ENCODE assay signal across 11 cellular contexts in the genomic region with DNA sequence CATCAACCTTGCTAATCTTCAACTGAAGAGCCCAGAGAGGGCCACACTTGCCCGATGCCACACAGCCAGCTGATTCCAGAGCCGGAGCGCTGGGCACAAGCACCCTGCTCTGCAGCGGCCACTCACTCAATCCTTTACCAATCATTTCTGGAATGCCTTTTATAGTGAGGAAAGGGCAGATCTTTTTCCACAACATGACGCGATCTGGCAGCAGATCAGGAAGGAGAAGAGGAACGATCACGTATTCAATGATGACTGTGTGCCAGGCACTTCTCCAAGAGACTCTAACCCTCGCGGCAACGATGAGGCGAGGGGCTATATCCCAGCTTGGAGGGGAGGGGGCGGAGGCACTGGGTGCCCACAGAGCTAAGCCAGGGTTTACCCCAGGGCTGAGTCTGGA.
"Had no signal": no experiment of that assay in that cellular context is flagged by ENCODE, and none has a peak within 500 bp of the region (broad histone marks: within the 10 kb centered on the region; RNA-seq: fewer than 3 reads in every experiment).

No MANE protein-coding gene starts in this region.

- H3K27ac Mint-ChIP-seq: activated naive CD8-positive, alpha-beta T cell treated with anti-CD3 and anti-CD28 coated beads for 36 hours had no signal

- H3K36me3 ChIP-seq: sigmoid colon, suprapubic skin, upper lobe of left lung had no signal

- H3K4me3 ChIP-seq: psoas muscle, sigmoid colon, suprapubic skin, upper lobe of left lung had no signal

- H3K27me3 ChIP-seq: sigmoid colon, suprapubic skin, upper lobe of left lung had no signal

- DNase-seq: activated effector memory CD4-positive, alpha-beta T cell treated with Interleukin-2 at 50 U/mL for 16 hours; activated naive CD8-positive, alpha-beta T cell treated with anti-CD3 and anti-CD28 coated beads for 36 hours; activated T-cell treated with anti-CD3 and anti-CD28 coated beads, Interleukin-2, amount 50 U/mL, for 1 hour; effector memory CD4-positive, alpha-beta T cell; glutamatergic neuron; psoas muscle; sigmoid colon; stimulated activated naive CD4-positive, alpha-beta T cell treated with Interleukin-2 at 50 U/mL for 16 hours; upper lobe of left lung had no signal

- H3K9me3 ChIP-seq: psoas muscle, sigmoid colon, suprapubic skin, upper lobe of left lung had no signal

- H3K27ac ChIP-seq: epithelial cell of prostate, psoas muscle, sigmoid colon, suprapubic skin, upper lobe of left lung had no signal

- H3K4me3 Mint-ChIP-seq: activated naive CD8-positive, alpha-beta T cell treated with anti-CD3 and anti-CD28 coated beads for 36 hours had no signal

- H3K4me1 ChIP-seq: psoas muscle had no signal
